9 cellular contexts compared by ENCODE assay signal in the genomic region with DNA sequence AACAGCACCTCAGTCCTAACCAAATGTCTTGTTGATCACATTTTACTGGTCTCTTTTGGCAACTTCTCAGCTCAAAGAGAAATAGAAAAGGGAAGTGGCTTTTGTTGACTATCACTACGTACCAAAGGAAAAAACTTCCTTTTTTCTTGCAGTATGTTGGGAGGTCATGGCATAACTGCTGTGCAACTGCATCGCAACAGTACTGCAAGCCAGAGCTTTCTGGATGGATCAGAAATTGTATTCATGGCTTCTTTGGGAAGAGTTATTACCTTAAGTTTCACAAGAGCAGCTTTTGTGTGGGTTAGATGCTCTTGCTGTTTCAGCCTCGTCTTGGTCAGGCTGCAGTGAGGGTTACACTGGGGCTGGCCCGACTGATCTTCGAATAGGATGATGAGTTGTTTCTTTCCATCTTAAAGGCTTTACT.
DNase-seq lines count a peak whose midpoint lies in the region; ATAC-seq and TF ChIP-seq lines count a peak whose summit lies in the region.
"Had no signal": no experiment of that assay in that cellular context is flagged by ENCODE, and none has a peak within 500 bp of the region (broad histone marks: within the 10 kb centered on the region; RNA-seq: fewer than 3 reads in every experiment).

No MANE protein-coding gene starts in this region.

- no peaks in the 10 kb centered on the region for H3K4me1 ChIP-seq in breast epithelium
- no peaks in the 10 kb centered on the region for H3K4me1 ChIP-seq in mammary epithelial cell (ENCODE audit: insufficient read depth, low read length)
- H3K4me1 ChIP-seq in ascending aorta: no peaks in the 10 kb centered on the region
- H3K4me1 ChIP-seq in stomach smooth muscle (ENCODE audit: control insufficient read depth, insufficient read depth, low read length): peaks cover 8% of the 10 kb centered on the region
- H3K4me1 ChIP-seq in thyroid gland: peaks cover 0 to under 1% of the 10 kb centered on the region in 2 donors

- no peak overlapping the region for H3K4me2 ChIP-seq in mammary epithelial cell (ENCODE audit: insufficient read depth, low read depth, low read length)

- no peaks in the 10 kb centered on the region for H3K79me2 ChIP-seq in mammary epithelial cell (ENCODE audit: insufficient read depth, low read length)

- 62% methylated on average over 5 of the region's 5 CpGs for WGBS in mammary epithelial cell (ENCODE audit: low coverage, missing lambda C conversion rate)
- 73 to 86% methylated on average over 5 of the region's 5 CpGs for WGBS in thyroid gland, 2 donors

- H3K27ac ChIP-seq in breast epithelium (peak overlapping the region; percentile 18 to 49), mammary epithelial cell (ENCODE audit: insufficient read depth, low read depth, low read length) (no peak overlapping the region), ascending aorta (peak overlapping the region; percentile 25 to 34), stomach smooth muscle (ENCODE audit: low read length) (peak overlapping the region; percentile 37), thyroid gland (no peak overlapping the region)
- H3K27ac ChIP-seq: SK-N-MC had no signal

- TF ChIP-seq CTCF in breast epithelium (IDR thresholded peaks at IDR 0.05) (no peak), mammary epithelial cell (conservative IDR thresholded peaks at IDR 0.05 in 1 of 2, IDR thresholded peaks at IDR 0.05 in 1 of 2; ENCODE audit: extremely low read depth in 1 of 2, insufficient read depth in 1 of 2, low read depth in 1 of 2, low read length in 2 of 2) (no peak), ascending aorta (IDR thresholded peaks at IDR 0.05) (no peak), thyroid gland (IDR thresholded peaks at IDR 0.05) (no peak)

- dilution Hi-C loops in mammary epithelial cell (cut with HindIII; ENCODE audit: low sequenced_read_pairs): no loop called here

- no peaks in the 10 kb centered on the region for H4K20me1 ChIP-seq in mammary epithelial cell (ENCODE audit: insufficient read depth, low read length)

- CTCF ChIA-PET in mammary epithelial cell (lab: Charles Lee; ENCODE audit: low non-redundant PET): no interaction called here

- peak; percentile 39 for ATAC-seq in HG03432 (IDR thresholded peaks at IDR 0.05; ENCODE audit: unreplicated experiment)

- in situ Hi-C loops in mammary epithelial cell (cut with MboI; ENCODE audit: low sequenced_read_pairs in 2 of 2): no loop called here

- H3K4me3 ChIP-seq in breast epithelium (peak overlapping the region in 2 of 3 donors; percentile 22 to 77), mammary epithelial cell (replicated peaks in 1 of 3; ENCODE audit: insufficient read depth in 1 of 3, low read depth in 2 of 3, low read length in 3 of 3) (no peak overlapping the region), ascending aorta (no peak overlapping the region), stomach smooth muscle (ENCODE audit: low read length in 2 of 2) (no peak overlapping the region), thyroid gland (replicated peaks in 1 of 3) (no peak overlapping the region)
- H3K4me3 ChIP-seq: SK-N-MC had no signal

- intact Hi-C loops in breast epithelium (cut with DNase I; ENCODE audit: low total_unique reads) (no loop called here), mammary epithelial cell (cut with micrococcal nuclease) (no loop called here), ascending aorta (cut with DNase I) (no loop called here), thyroid gland (cut with DNase I) (no loop called here)

- no peaks in the 10 kb centered on the region for H3K36me3 ChIP-seq in breast epithelium
- H3K36me3 ChIP-seq in mammary epithelial cell (ENCODE audit: insufficient read depth, low read length): no peaks in the 10 kb centered on the region
- H3K36me3 ChIP-seq in ascending aorta: no peaks in the 10 kb centered on the region
- peaks cover 16 to 17% of the 10 kb centered on the region in 2 donors for H3K36me3 ChIP-seq in stomach smooth muscle (ENCODE audit: control insufficient read depth in 2 of 2, insufficient read depth in 2 of 2, low read length in 2 of 2)
- H3K36me3 ChIP-seq in thyroid gland: no peaks in the 10 kb centered on the region

- BruUV-seq in mammary epithelial cell (replicated peaks; lab: Mats Ljungman, UMichigan): no TSS peak

- H3K27me3 ChIP-seq in breast epithelium: peaks cover 0 to 3% of the 10 kb centered on the region in 2 donors
- H3K27me3 ChIP-seq in mammary epithelial cell (ENCODE audit: insufficient read depth, low read length): peaks cover 1% of the 10 kb centered on the region
- H3K27me3 ChIP-seq in ascending aorta: no peaks in the 10 kb centered on the region
- H3K27me3 ChIP-seq in stomach smooth muscle (ENCODE audit: control insufficient read depth in 1 of 2, insufficient read depth in 2 of 2, low read length in 2 of 2): no peaks in the 10 kb centered on the region
- no peaks in the 10 kb centered on the region for H3K27me3 ChIP-seq in thyroid gland

- H3K9ac ChIP-seq in mammary epithelial cell (ENCODE audit: insufficient read depth, low read length) (no peak overlapping the region), stomach smooth muscle (ENCODE audit: low read length in 2 of 2) (no peak overlapping the region)

- no peak for TF ChIP-seq POLR2A in breast epithelium (IDR thresholded peaks at IDR 0.05)
- no peak for TF ChIP-seq POLR2A in thyroid gland (IDR thresholded peaks at IDR 0.05)

- DNase-seq in breast epithelium (ENCODE audit: low spot score in 2 of 2) (no peak), mammary epithelial cell (no peak), ascending aorta (ENCODE audit: low spot score in 2 of 2) (no peak), mesenteric fat pad (ENCODE audit: low spot score) (no peak), 8988T (no peak), thyroid gland (no peak)

- H2AFZ ChIP-seq in mammary epithelial cell (ENCODE audit: low read depth, low read length): no peak overlapping the region

- no peaks in the 10 kb centered on the region for H3K9me3 ChIP-seq in breast epithelium
- H3K9me3 ChIP-seq in mammary epithelial cell (replicated peaks; ENCODE audit: insufficient read depth, low read length): peaks cover 21% of the 10 kb centered on the region
- H3K9me3 ChIP-seq in ascending aorta: no peaks in the 10 kb centered on the region
- no peaks in the 10 kb centered on the region for H3K9me3 ChIP-seq in stomach smooth muscle (ENCODE audit: control insufficient read depth in 2 of 2, low read length in 2 of 2)
- no peaks in the 10 kb centered on the region for H3K9me3 ChIP-seq in thyroid gland

Comparison
In these comparisons a context has a peak if more than half of its experiments do, and no peak if none do; other contexts are left out.
1. H3K27ac ChIP-seq: peak in breast epithelium (2 of 2), ascending aorta (2 of 2) and stomach smooth muscle (single experiment); none in mammary epithelial cell (single experiment) and thyroid gland (0 of 3).
2. H3K4me3 ChIP-seq: peak in breast epithelium (2 of 3); none in mammary epithelial cell (0 of 3), ascending aorta (0 of 2), stomach smooth muscle (0 of 2) and thyroid gland (0 of 3).